1 cellular context compared by ENCODE assay signal in the genomic region with DNA sequence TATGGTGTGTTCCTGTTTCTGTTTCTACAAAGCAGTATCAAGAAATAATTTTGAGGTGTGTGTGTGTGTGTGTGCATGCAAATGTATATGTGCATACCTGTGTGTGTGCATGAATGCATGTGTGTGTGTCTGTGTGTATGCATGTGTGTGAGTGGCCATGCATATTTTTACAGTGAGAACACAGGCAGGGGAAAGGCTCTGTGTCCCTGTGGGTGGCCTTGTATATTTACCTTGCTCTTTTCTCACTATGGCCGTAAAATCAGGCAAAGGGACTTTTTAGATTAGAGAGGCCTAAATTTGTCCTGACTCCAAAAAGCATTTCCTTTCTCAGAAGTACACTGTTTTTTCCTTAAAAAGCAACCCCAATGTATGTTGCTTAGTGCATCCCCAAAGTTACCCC.
TF ChIP-seq lines count a peak whose summit lies in the region.

No MANE protein-coding gene starts in this region.

TF ChIP-seq in IMR-90, 13 proteins besides CTCF, POLR2A, EP300 and RAD21 (continued from another document):
- TF ChIP-seq RCOR1 (IDR thresholded peaks at IDR 0.05; ENCODE audit: insufficient replicate concordance, low read length) (no peak), MAFK (IDR thresholded peaks at IDR 0.05; ENCODE audit: low read depth, low read length) (no peak), BHLHE40 (IDR thresholded peaks at IDR 0.05; ENCODE audit: low read depth, low read length) (no peak), CHD1 (IDR thresholded peaks at IDR 0.05; ENCODE audit: low read depth, low read length) (no peak), NFE2L2 (IDR thresholded peaks at IDR 0.05; ENCODE audit: low read depth, low read length) (no peak)
- TF ChIP-seq, protein P1, sequence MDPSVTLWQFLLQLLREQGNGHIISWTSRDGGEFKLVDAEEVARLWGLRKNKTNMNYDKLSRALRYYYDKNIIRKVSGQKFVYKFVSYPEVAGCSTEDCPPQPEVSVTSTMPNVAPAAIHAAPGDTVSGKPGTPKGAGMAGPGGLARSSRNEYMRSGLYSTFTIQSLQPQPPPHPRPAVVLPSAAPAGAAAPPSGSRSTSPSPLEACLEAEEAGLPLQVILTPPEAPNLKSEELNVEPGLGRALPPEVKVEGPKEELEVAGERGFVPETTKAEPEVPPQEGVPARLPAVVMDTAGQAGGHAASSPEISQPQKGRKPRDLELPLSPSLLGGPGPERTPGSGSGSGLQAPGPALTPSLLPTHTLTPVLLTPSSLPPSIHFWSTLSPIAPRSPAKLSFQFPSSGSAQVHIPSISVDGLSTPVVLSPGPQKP (IDR thresholded peaks at IDR 0.05; ENCODE audit: borderline replicate concordance, low read depth, low read length) = no peak
- TF ChIP-seq, protein P2, sequence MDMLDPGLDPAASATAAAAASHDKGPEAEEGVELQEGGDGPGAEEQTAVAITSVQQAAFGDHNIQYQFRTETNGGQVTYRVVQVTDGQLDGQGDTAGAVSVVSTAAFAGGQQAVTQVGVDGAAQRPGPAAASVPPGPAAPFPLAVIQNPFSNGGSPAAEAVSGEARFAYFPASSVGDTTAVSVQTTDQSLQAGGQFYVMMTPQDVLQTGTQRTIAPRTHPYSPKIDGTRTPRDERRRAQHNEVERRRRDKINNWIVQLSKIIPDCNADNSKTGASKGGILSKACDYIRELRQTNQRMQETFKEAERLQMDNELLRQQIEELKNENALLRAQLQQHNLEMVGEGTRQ (IDR thresholded peaks at IDR 0.05; ENCODE audit: low read depth, low read length) = no peak
